ENCODE assay signal across 1 cellular context in genomic region chr20:47274449-47275108, GRCh38.
TF ChIP-seq lines count a peak whose summit lies in the region.

No MANE protein-coding gene starts in this region.

TF ChIP-seq in GM12878, 131 proteins besides CTCF, POLR2A, EP300 and RAD21 (continued from another document and continues in another):
- peak; percentile 57; the same call in 1 of the 2 replicates for TF ChIP-seq NFXL1 (IDR thresholded peaks at IDR 0.05; ENCODE audit: borderline replicate concordance)
- peak in 1 of 2 experiments; percentile 85; a peak in 2 of 4 replicates for TF ChIP-seq ETV6 (conservative IDR thresholded peaks at IDR 0.05 in 1 of 2, IDR thresholded peaks at IDR 0.05 in 1 of 2; ENCODE audit: borderline replicate concordance in 1 of 2, low read depth in 1 of 2)
- TF ChIP-seq JUND (IDR thresholded peaks at IDR 0.05; ENCODE audit: low read depth, low read length): peak; percentile 83
- TF ChIP-seq E4F1 (IDR thresholded peaks at IDR 0.05; ENCODE audit: borderline replicate concordance, partially characterized antibody): no peak
- no peak for TF ChIP-seq NR2F1 (conservative IDR thresholded peaks at IDR 0.05)
- no peak for TF ChIP-seq HDAC6 (IDR thresholded peaks at IDR 0.05; ENCODE audit: unreplicated experiment)
- no peak for TF ChIP-seq NRF1 (conservative IDR thresholded peaks at IDR 0.05; ENCODE audit: low read depth, low read length)
- TF ChIP-seq, protein P1, sequence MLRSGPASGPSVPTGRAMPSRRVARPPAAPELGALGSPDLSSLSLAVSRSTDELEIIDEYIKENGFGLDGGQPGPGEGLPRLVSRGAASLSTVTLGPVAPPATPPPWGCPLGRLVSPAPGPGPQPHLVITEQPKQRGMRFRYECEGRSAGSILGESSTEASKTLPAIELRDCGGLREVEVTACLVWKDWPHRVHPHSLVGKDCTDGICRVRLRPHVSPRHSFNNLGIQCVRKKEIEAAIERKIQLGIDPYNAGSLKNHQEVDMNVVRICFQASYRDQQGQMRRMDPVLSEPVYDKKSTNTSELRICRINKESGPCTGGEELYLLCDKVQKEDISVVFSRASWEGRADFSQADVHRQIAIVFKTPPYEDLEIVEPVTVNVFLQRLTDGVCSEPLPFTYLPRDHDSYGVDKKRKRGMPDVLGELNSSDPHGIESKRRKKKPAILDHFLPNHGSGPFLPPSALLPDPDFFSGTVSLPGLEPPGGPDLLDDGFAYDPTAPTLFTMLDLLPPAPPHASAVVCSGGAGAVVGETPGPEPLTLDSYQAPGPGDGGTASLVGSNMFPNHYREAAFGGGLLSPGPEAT (IDR thresholded peaks at IDR 0.05; ENCODE audit: low read depth): peak; percentile 89
- TF ChIP-seq TCF12 (IDR thresholded peaks at IDR 0.05; ENCODE audit: low read depth, low read length): peak; percentile 74
- peak; percentile 98 for TF ChIP-seq JUNB (IDR thresholded peaks at IDR 0.05)
- TF ChIP-seq SMC3 (IDR thresholded peaks at IDR 0.05; ENCODE audit: borderline replicate concordance, low read length): peak; percentile 21; the same call in 1 of the 2 replicates
- no peak for TF ChIP-seq POU2F2 (IDR thresholded peaks at IDR 0.05; ENCODE audit: borderline replicate concordance, low read depth, low read length)
- TF ChIP-seq MTA2 (IDR thresholded peaks at IDR 0.05; ENCODE audit: low read depth): peak; percentile 84
- TF ChIP-seq BHLHE40 (IDR thresholded peaks at IDR 0.05; ENCODE audit: borderline replicate concordance in 1 of 2, low read depth in 2 of 2, low read length in 1 of 2): no peak; a peak in 1 of 4 replicates
- TF ChIP-seq NR2C1 (IDR thresholded peaks at IDR 0.05): no peak
- TF ChIP-seq, protein P2, sequence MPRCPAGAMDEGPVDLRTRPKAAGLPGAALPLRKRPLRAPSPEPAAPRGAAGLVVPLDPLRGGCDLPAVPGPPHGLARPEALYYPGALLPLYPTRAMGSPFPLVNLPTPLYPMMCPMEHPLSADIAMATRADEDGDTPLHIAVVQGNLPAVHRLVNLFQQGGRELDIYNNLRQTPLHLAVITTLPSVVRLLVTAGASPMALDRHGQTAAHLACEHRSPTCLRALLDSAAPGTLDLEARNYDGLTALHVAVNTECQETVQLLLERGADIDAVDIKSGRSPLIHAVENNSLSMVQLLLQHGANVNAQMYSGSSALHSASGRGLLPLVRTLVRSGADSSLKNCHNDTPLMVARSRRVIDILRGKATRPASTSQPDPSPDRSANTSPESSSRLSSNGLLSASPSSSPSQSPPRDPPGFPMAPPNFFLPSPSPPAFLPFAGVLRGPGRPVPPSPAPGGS (IDR thresholded peaks at IDR 0.05; ENCODE audit: borderline replicate concordance, insufficient read depth, low read depth, low read length, poor library complexity, severe bottlenecking): peak; percentile 90
- no peak for TF ChIP-seq CHD4 (IDR thresholded peaks at IDR 0.05)
- TF ChIP-seq NR2C2 (IDR thresholded peaks at IDR 0.05; ENCODE audit: borderline replicate concordance, control insufficient read depth, insufficient read length, low read depth): no peak
- no peak for TF ChIP-seq YBX1 (IDR thresholded peaks at IDR 0.05)
- no peak for TF ChIP-seq SREBF1 (IDR thresholded peaks at IDR 0.05; ENCODE audit: low read length)
- no peak for TF ChIP-seq CBX3 (IDR thresholded peaks at IDR 0.05; ENCODE audit: borderline replicate concordance, low read depth)
- no peak for TF ChIP-seq CHD2 (IDR thresholded peaks at IDR 0.05; ENCODE audit: borderline replicate concordance, low read depth, low read length)
- no peak for TF ChIP-seq ZSCAN29 (IDR thresholded peaks at IDR 0.05)
- TF ChIP-seq RAD51 (IDR thresholded peaks at IDR 0.05): no peak
- TF ChIP-seq MYB (IDR thresholded peaks at IDR 0.05; ENCODE audit: borderline replicate concordance, low read depth, low read length): no peak
- TF ChIP-seq, protein P3, sequence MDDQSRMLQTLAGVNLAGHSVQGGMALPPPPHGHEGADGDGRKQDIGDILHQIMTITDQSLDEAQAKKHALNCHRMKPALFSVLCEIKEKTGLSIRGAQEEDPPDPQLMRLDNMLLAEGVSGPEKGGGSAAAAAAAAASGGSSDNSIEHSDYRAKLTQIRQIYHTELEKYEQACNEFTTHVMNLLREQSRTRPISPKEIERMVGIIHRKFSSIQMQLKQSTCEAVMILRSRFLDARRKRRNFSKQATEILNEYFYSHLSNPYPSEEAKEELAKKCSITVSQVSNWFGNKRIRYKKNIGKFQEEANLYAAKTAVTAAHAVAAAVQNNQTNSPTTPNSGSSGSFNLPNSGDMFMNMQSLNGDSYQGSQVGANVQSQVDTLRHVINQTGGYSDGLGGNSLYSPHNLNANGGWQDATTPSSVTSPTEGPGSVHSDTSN (IDR thresholded peaks at IDR 0.05; ENCODE audit: insufficient replicate concordance, low read depth, low read length): no peak
- no peak for TF ChIP-seq ZNF24 (IDR thresholded peaks at IDR 0.05)
- TF ChIP-seq RELA (IDR thresholded peaks at IDR 0.05; ENCODE audit: borderline replicate concordance, partially characterized antibody): no peak
- peak; percentile 72 for TF ChIP-seq EED (IDR thresholded peaks at IDR 0.05; ENCODE audit: low read depth)
- TF ChIP-seq IRF4 (IDR thresholded peaks at IDR 0.05; ENCODE audit: low read depth, low read length): peak; percentile 95
- TF ChIP-seq, protein P4, sequence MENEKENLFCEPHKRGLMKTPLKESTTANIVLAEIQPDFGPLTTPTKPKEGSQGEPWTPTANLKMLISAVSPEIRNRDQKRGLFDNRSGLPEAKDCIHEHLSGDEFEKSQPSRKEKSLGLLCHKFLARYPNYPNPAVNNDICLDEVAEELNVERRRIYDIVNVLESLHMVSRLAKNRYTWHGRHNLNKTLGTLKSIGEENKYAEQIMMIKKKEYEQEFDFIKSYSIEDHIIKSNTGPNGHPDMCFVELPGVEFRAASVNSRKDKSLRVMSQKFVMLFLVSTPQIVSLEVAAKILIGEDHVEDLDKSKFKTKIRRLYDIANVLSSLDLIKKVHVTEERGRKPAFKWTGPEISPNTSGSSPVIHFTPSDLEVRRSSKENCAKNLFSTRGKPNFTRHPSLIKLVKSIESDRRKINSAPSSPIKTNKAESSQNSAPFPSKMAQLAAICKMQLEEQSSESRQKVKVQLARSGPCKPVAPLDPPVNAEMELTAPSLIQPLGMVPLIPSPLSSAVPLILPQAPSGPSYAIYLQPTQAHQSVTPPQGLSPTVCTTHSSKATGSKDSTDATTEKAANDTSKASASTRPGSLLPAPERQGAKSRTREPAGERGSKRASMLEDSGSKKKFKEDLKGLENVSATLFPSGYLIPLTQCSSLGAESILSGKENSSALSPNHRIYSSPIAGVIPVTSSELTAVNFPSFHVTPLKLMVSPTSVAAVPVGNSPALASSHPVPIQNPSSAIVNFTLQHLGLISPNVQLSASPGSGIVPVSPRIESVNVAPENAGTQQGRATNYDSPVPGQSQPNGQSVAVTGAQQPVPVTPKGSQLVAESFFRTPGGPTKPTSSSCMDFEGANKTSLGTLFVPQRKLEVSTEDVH (IDR thresholded peaks at IDR 0.05; ENCODE audit: low read depth, partially characterized antibody): no peak
- TF ChIP-seq ZBTB11 (CRISPR knock-in tag; IDR thresholded peaks at IDR 0.05): no peak
- no peak for TF ChIP-seq HCFC1 (IDR thresholded peaks at IDR 0.05; ENCODE audit: low read length)
- TF ChIP-seq SREBF2 (IDR thresholded peaks at IDR 0.05; ENCODE audit: low read length): no peak
- TF ChIP-seq TCF3 (IDR thresholded peaks at IDR 0.05; ENCODE audit: borderline replicate concordance, insufficient read depth, low read depth, low read length): 0 out of 2 replicates have a peak, but pooled peaks have one; percentile 31
- TF ChIP-seq ZNF207 (IDR thresholded peaks at IDR 0.05; ENCODE audit: borderline replicate concordance): no peak
- TF ChIP-seq HDAC2 (IDR thresholded peaks at IDR 0.05): no peak
- TF ChIP-seq ELK1 (IDR thresholded peaks at IDR 0.05; ENCODE audit: low read depth, low read length): no peak
- TF ChIP-seq TCF7 (IDR thresholded peaks at IDR 0.05; ENCODE audit: borderline replicate concordance): peak; percentile 61; the same call in 1 of the 2 replicates
- TF ChIP-seq CBFB (IDR thresholded peaks at IDR 0.05; ENCODE audit: low read depth): peak; percentile 85
- TF ChIP-seq SMAD5 (IDR thresholded peaks at IDR 0.05; ENCODE audit: low read depth): no peak
- peak; percentile 49; the same call in 1 of the 2 replicates for TF ChIP-seq MLLT1 (IDR thresholded peaks at IDR 0.05)
- no peak for TF ChIP-seq ZNF217 (IDR thresholded peaks at IDR 0.05)
- TF ChIP-seq, protein P5, sequence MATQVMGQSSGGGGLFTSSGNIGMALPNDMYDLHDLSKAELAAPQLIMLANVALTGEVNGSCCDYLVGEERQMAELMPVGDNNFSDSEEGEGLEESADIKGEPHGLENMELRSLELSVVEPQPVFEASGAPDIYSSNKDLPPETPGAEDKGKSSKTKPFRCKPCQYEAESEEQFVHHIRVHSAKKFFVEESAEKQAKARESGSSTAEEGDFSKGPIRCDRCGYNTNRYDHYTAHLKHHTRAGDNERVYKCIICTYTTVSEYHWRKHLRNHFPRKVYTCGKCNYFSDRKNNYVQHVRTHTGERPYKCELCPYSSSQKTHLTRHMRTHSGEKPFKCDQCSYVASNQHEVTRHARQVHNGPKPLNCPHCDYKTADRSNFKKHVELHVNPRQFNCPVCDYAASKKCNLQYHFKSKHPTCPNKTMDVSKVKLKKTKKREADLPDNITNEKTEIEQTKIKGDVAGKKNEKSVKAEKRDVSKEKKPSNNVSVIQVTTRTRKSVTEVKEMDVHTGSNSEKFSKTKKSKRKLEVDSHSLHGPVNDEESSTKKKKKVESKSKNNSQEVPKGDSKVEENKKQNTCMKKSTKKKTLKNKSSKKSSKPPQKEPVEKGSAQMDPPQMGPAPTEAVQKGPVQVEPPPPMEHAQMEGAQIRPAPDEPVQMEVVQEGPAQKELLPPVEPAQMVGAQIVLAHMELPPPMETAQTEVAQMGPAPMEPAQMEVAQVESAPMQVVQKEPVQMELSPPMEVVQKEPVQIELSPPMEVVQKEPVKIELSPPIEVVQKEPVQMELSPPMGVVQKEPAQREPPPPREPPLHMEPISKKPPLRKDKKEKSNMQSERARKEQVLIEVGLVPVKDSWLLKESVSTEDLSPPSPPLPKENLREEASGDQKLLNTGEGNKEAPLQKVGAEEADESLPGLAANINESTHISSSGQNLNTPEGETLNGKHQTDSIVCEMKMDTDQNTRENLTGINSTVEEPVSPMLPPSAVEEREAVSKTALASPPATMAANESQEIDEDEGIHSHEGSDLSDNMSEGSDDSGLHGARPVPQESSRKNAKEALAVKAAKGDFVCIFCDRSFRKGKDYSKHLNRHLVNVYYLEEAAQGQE (IDR thresholded peaks at IDR 0.05; ENCODE audit: low read depth, low read length): no peak
- TF ChIP-seq RB1 (IDR thresholded peaks at IDR 0.05; ENCODE audit: borderline replicate concordance): no peak
- peak; percentile 86 for TF ChIP-seq PML (IDR thresholded peaks at IDR 0.05; ENCODE audit: low read length)
- no peak for TF ChIP-seq YY1 (IDR thresholded peaks at IDR 0.05; ENCODE audit: low read depth, low read length)
